15 cellular contexts compared by ENCODE assay signal in the genomic region with DNA sequence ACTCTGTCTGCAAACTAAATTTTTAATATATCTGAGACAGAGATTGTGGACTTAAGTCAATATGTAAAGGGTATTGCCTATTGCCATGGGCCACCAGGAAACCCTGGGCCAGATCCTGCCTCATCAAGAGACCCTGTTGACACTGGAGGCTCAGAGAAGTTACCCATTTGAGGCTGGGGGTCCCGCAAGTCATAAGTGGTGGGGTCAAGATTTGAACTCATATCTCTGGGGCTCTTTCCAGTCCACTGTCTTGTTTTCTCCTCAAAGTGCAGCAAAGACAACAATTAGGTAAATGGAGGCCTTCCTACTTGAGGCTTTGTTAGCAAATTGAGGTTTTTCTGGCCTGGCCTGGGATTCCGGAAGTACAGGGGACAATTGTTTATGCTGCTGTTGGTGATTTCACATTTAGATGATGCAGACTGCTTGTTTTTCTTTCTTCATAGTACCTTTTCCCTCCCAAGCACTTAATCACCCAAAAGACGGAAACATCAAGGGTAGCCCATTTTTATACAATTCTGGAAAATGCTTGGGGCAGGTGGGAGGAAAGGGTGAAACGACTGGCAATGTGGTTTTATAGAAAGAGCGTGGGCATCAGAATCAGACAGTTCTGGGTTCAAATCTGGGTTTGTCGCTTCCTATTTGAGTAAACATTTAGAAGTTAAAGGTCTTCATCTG.
DNase-seq lines count a peak whose midpoint lies in the region; ATAC-seq, FAIRE-seq and TF ChIP-seq lines count a peak whose summit lies in the region.
"Had no signal": no experiment of that assay in that cellular context is flagged by ENCODE, and none has a peak within 500 bp of the region (broad histone marks: within the 10 kb centered on the region; RNA-seq: fewer than 3 reads in every experiment).

No MANE protein-coding gene starts in this region.

- FAIRE-seq in urothelium cell line (lab: Jason Lieb, UNC), result no peak
- FAIRE-seq: colon had no signal

- WGBS in mesenchymal stem cell, result 86% methylated on average over 3 of the region's 6 CpGs

- H3K36me3 ChIP-seq in mesenchymal stem cell (ENCODE audit: control insufficient read depth in 1 of 2, insufficient read depth in 2 of 2, low read depth in 1 of 2, low read length in 2 of 2), result no peaks in the 10 kb centered on the region
- no peaks in the 10 kb centered on the region for H3K36me3 ChIP-seq in uterus
- H3K36me3 ChIP-seq: tibial artery had no signal

- peak; percentile 23 to 42 for ATAC-seq in activated T-cell treated with anti-CD3 and anti-CD28 coated beads, Interleukin-2, amount 50 U/mL, for 72 hours (replicated peaks in 1 of 2)
- ATAC-seq in HG02970 (IDR thresholded peaks at IDR 0.05; ENCODE audit: low FRiP score, unreplicated experiment), result no peak
- ATAC-seq: Panc1 had no signal

- no peak overlapping the region for H4K8ac ChIP-seq in mesenchymal stem cell (ENCODE audit: low read length)

- TF ChIP-seq CTCF in uterus (IDR thresholded peaks at IDR 0.05), result no peak

- peaks cover 65% of the 10 kb centered on the region for H3K4me1 Mint-ChIP-seq in activated T-cell treated with anti-CD3 and anti-CD28 coated beads, Interleukin-2, amount 50 U/mL, for 72 hours (ENCODE audit: low read depth)

- peak overlapping the region; percentile 74 to 80 for H3K4me3 Mint-ChIP-seq in activated T-cell treated with anti-CD3 and anti-CD28 coated beads, Interleukin-2, amount 50 U/mL, for 72 hours

- no peak overlapping the region for H3K27ac ChIP-seq in mesenchymal stem cell (ENCODE audit: low read length, poor library complexity, severe bottlenecking)
- H3K27ac ChIP-seq in uterus, result peak overlapping the region; percentile 57 to 71
- H3K27ac ChIP-seq: tibial artery had no signal

- H3K4me3 ChIP-seq in mesenchymal stem cell (ENCODE audit: insufficient read depth in 1 of 2, low read depth in 1 of 2, low read length in 2 of 2) (no peak overlapping the region), uterus (no peak overlapping the region)
- H3K4me3 ChIP-seq: tibial artery had no signal

- DNase-seq in stimulated activated CD4-positive, alpha-beta T cell treated with anti-CD3 and anti-CD28 coated beads, Interleukin-15, amount 100 ng/mL, for 48 hours (ENCODE audit: low read depth in 2 of 2), result peak; percentile 39 to 42
- no peak for DNase-seq in stimulated activated CD4-positive, alpha-beta T cell treated with anti-CD3 and anti-CD28 coated beads, Interleukin-4, amount 100 ng/mL, for 1 hour
- peak; percentile 41 to 50 for DNase-seq in activated T-cell treated with anti-CD3 and anti-CD28 coated beads, Interleukin-2, amount 50 U/mL, for 72 hours
- DNase-seq in mesenchymal stem cell (no peak), uterus (no peak), urothelium cell line (ENCODE audit: low spot score) (no peak), activated gamma-delta T cell (lab: John Stamatoyannopoulos, UW) (no peak)
- DNase-seq: DMS79 treated with DMSO at 0.1 percent for 48 hours, NCI-H187, NCI-H526 treated with DMSO at 0.1 percent for 48 hours, SW 1271, tibial artery had no signal

- H3K4me1 ChIP-seq in mesenchymal stem cell (ENCODE audit: control insufficient read depth, insufficient read depth, low read depth, low read length) (no peaks in the 10 kb centered on the region), uterus (peaks cover 0 to 4% of the 10 kb centered on the region in 2 donors)
- H3K4me1 ChIP-seq: tibial artery had no signal

- no peak overlapping the region for H3K23ac ChIP-seq in mesenchymal stem cell (ENCODE audit: low read length in 2 of 2)

- H2BK5ac ChIP-seq in mesenchymal stem cell (ENCODE audit: low read depth, low read length, poor library complexity, severe bottlenecking), result no peak overlapping the region

- H3K36me3 Mint-ChIP-seq in activated T-cell treated with anti-CD3 and anti-CD28 coated beads, Interleukin-2, amount 50 U/mL, for 72 hours (ENCODE audit: insufficient read depth in 2 of 2), result peaks cover 14 to 17% of the 10 kb centered on the region in 2 donors

- H3K9me3 ChIP-seq in mesenchymal stem cell (ENCODE audit: control insufficient read depth, low read length), result peaks cover 5% of the 10 kb centered on the region
- H3K9me3 ChIP-seq in uterus, result peaks cover 0 to 5% of the 10 kb centered on the region in 2 donors
- H3K9me3 ChIP-seq: tibial artery had no signal

- H3K9ac ChIP-seq in mesenchymal stem cell (ENCODE audit: low read length), result peak overlapping the region; percentile 52

- intact Hi-C loops in uterus (cut with DNase I; ENCODE audit: low total_unique reads), result no loop called here

- H2BK15ac ChIP-seq in mesenchymal stem cell (ENCODE audit: low read depth, poor library complexity, severe bottlenecking), result no peak overlapping the region

- no peak overlapping the region for H3K18ac ChIP-seq in mesenchymal stem cell (ENCODE audit: low read depth in 1 of 2, low read length in 2 of 2)

- H2BK12ac ChIP-seq in mesenchymal stem cell (ENCODE audit: low read length in 2 of 2), result no peak overlapping the region

- H3K4me2 ChIP-seq in mesenchymal stem cell (ENCODE audit: low read length, poor library complexity, severe bottlenecking), result no peak overlapping the region

- no peak overlapping the region for H2BK120ac ChIP-seq in mesenchymal stem cell (ENCODE audit: low read depth, low read length)

- H3K79me1 ChIP-seq in mesenchymal stem cell (replicated peaks; ENCODE audit: low read length, poor library complexity, severe bottlenecking), result no peaks in the 10 kb centered on the region

- H3K27me3 Mint-ChIP-seq in activated T-cell treated with anti-CD3 and anti-CD28 coated beads, Interleukin-2, amount 50 U/mL, for 72 hours (ENCODE audit: low read depth), result no peaks in the 10 kb centered on the region

- H3K27me3 ChIP-seq in mesenchymal stem cell (ENCODE audit: control insufficient read depth in 1 of 2, insufficient read depth in 1 of 2, low read length in 2 of 2) (no peaks in the 10 kb centered on the region), uterus (no peaks in the 10 kb centered on the region)
- H3K27me3 ChIP-seq: tibial artery had no signal

- H3K27ac Mint-ChIP-seq in activated T-cell treated with anti-CD3 and anti-CD28 coated beads, Interleukin-2, amount 50 U/mL, for 72 hours, result peak overlapping the region; percentile 98

- H2AFZ ChIP-seq in mesenchymal stem cell (ENCODE audit: low read depth, low read length), result no peak overlapping the region

- H2AK5ac ChIP-seq in mesenchymal stem cell (ENCODE audit: low read length, severe bottlenecking), result no peak overlapping the region

- no peak overlapping the region for H3K4ac ChIP-seq in mesenchymal stem cell (ENCODE audit: low read depth in 1 of 2, low read length in 2 of 2)

- no peak for TF ChIP-seq POLR2A in uterus (IDR thresholded peaks at IDR 0.05)

- H4K91ac ChIP-seq in mesenchymal stem cell (ENCODE audit: low read length), result no peak overlapping the region

- H3K14ac ChIP-seq in mesenchymal stem cell (ENCODE audit: low read length in 2 of 2), result no peak overlapping the region

- peaks cover 4 to 15% of the 10 kb centered on the region in 2 donors for H3K9me3 Mint-ChIP-seq in activated T-cell treated with anti-CD3 and anti-CD28 coated beads, Interleukin-2, amount 50 U/mL, for 72 hours

Comparison
In these comparisons a context has a peak if more than half of its experiments do, and no peak if none do; other contexts are left out.
1. DNase-seq: peak in stimulated activated CD4-positive, alpha-beta T cell treated with anti-CD3 and anti-CD28 coated beads, Interleukin-15, amount 100 ng/mL, for 48 hours (2 of 2) and activated T-cell treated with anti-CD3 and anti-CD28 coated beads, Interleukin-2, amount 50 U/mL, for 72 hours (2 of 2); none in stimulated activated CD4-positive, alpha-beta T cell treated with anti-CD3 and anti-CD28 coated beads, Interleukin-4, amount 100 ng/mL, for 1 hour (single experiment), mesenchymal stem cell (single experiment), uterus (0 of 2), urothelium cell line (single experiment) and activated gamma-delta T cell (single experiment).